13 cellular contexts compared by ENCODE assay signal in the genomic region with DNA sequence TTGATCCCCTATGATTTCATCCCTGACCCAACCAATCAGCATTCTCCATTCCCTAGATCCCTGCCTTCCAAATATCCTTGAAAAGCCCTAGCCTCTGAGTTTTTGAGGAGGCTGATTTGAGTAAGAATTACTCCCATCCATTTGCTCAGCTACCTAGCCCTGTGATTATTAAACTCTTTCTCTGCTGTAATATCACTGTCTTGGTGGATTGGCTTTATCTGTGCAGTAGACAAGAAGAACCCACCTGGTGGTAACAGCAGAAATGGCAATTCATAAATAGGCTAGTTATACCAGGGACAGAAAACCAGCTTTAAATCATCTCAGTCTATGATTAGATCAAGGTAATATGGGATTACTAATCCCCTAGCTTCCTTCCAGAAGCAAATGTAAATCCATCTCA. TPM values are rescaled to one million over a fixed set of nuclear protein-coding genes. Genes with fewer than 3 reads are reported as not detected.
DNase-seq lines count a peak whose midpoint lies in the region; ATAC-seq and TF ChIP-seq lines count a peak whose summit lies in the region.
"Had no signal": no experiment of that assay in that cellular context is flagged by ENCODE, and none has a peak within 500 bp of the region (broad histone marks: within the 10 kb centered on the region; RNA-seq: fewer than 3 reads in every experiment).

No MANE protein-coding gene starts in this region.

- no peak for ATAC-seq in GM21717 (IDR thresholded peaks at IDR 0.05; ENCODE audit: unreplicated experiment)
- ATAC-seq in body of pancreas = no peak
- ATAC-seq: natural killer cell treated with Interleukin-12 subunit alpha and Interleukin-12 subunit beta and Interleukin-15 and Interleukin-18, amount 100 ng/mL, for 72 hours; right cardiac atrium had no signal

- DNase-seq in BE2C (no peak), NCI-H69 (lab: John Stamatoyannopoulos, UW) (peak; percentile 5), epithelial cell of proximal tubule (ENCODE audit: low read depth) (no peak), OCI-M2 (lab: John Stamatoyannopoulos, UW; ENCODE audit: unreplicated experiment) (no peak), body of pancreas (no peak)
- DNase-seq: activated CD4-positive, alpha-beta memory T cell treated with anti-CD3 and anti-CD28 coated beads, Interleukin-2, amount 10 ng/mL, durations not matched to agents 7 days and 5 days; immature natural killer cell; NCI-H446; right cardiac atrium had no signal

- TF ChIP-seq POLR2A in body of pancreas (IDR thresholded peaks at IDR 0.05) = no peak

- no peak overlapping the region for H3K27ac ChIP-seq in body of pancreas

- H3K4me1 ChIP-seq in BE2C = no peaks in the 10 kb centered on the region
- no peaks in the 10 kb centered on the region for H3K4me1 ChIP-seq in body of pancreas

- H3K4me3 ChIP-seq in BE2C (ENCODE audit: low read depth, low read length) (no peak overlapping the region), epithelial cell of proximal tubule (ENCODE audit: low read depth, low read length) (no peak overlapping the region), body of pancreas (no peak overlapping the region)

- H3K27me3 ChIP-seq in BE2C (no peaks in the 10 kb centered on the region; the same call in 1 of the 2 replicates), body of pancreas (no peaks in the 10 kb centered on the region)

- H3K9me3 ChIP-seq in BE2C (no peaks in the 10 kb centered on the region), body of pancreas (peaks cover 0 to 6% (median 0%) of the 10 kb centered on the region in 3 donors)

- TF ChIP-seq CTCF in BE2C (IDR thresholded peaks at IDR 0.05; ENCODE audit: low read depth, low read length) = peak; percentile 49
- TF ChIP-seq CTCF in GM12874 (IDR thresholded peaks at IDR 0.05; ENCODE audit: insufficient read depth, low read depth, low read length) = 0 out of 2 replicates have a peak, but pooled peaks have one; percentile 6
- peak; percentile 7 for TF ChIP-seq CTCF in epithelial cell of proximal tubule (conservative IDR thresholded peaks at IDR 0.05; ENCODE audit: low read depth, low read length)
- TF ChIP-seq CTCF in body of pancreas (IDR thresholded peaks at IDR 0.05) = no peak

- intact Hi-C loops in body of pancreas (cut with DNase I) = no loop called here

- no peaks in the 10 kb centered on the region for H3K36me3 ChIP-seq in BE2C
- H3K36me3 ChIP-seq in body of pancreas (replicated peaks in 1 of 2; ENCODE audit: insufficient read depth in 1 of 2, low read depth in 2 of 2) = no peaks in the 10 kb centered on the region

RNA-seq across cellular contexts. Expression of gene IL20, which starts 13.0 kb away (rescaled TPM):
- polyA plus RNA-seq in BE2C (2012; ENCODE audit: insufficient read depth, insufficient read length, low read depth) = not detected
- total RNA-seq in epithelial cell of proximal tubule = not detected in 2 replicates
- not detected for total RNA-seq in body of pancreas
- total RNA-seq: activated CD4-positive, alpha-beta memory T cell treated with anti-CD3 and anti-CD28 coated beads, Interleukin-2, amount 10 ng/mL, durations not matched to agents 7 days and 5 days; natural killer cell treated with Interleukin-12 subunit alpha and Interleukin-12 subunit beta and Interleukin-15 and Interleukin-18, amount 100 ng/mL, for 72 hours; right cardiac atrium; subcutaneous adipose tissue had no signal
- polyA plus RNA-seq: immature natural killer cell, right cardiac atrium had no signal

RNA-seq across cellular contexts. Expression of gene IL24, which starts 18.8 kb away (rescaled TPM):
- polyA plus RNA-seq in BE2C (2012; ENCODE audit: insufficient read depth, insufficient read length, low read depth) = 0.36 TPM
- total RNA-seq in epithelial cell of proximal tubule (1.1 TPM in 1 of 2 replicates, not detected in the other), body of pancreas (not detected)
- total RNA-seq: activated CD4-positive, alpha-beta memory T cell treated with anti-CD3 and anti-CD28 coated beads, Interleukin-2, amount 10 ng/mL, durations not matched to agents 7 days and 5 days; natural killer cell treated with Interleukin-12 subunit alpha and Interleukin-12 subunit beta and Interleukin-15 and Interleukin-18, amount 100 ng/mL, for 72 hours; right cardiac atrium; subcutaneous adipose tissue had no signal
- polyA plus RNA-seq: right cardiac atrium had no signal

RNA-seq across cellular contexts. Expression of gene FCMR, which starts 43.3 kb away (rescaled TPM):
- 1.0 TPM for polyA plus RNA-seq in BE2C (2012; ENCODE audit: insufficient read depth, insufficient read length, low read depth)
- total RNA-seq in epithelial cell of proximal tubule (0.65 TPM in 1 of 2 replicates, not detected in the other), body of pancreas (1 to 10 TPM in 1 of 2 donors, not detected in 1; 2.3 TPM)

Comparison
In these comparisons a context has a peak if more than half of its experiments do, and no peak if none do; other contexts are left out.
1. CTCF ChIP-seq: peak in BE2C (single experiment), GM12874 (single experiment) and epithelial cell of proximal tubule (single experiment); none in body of pancreas (0 of 7).